ENCODE assay signal across 7 cellular contexts in genomic region chr6:150813993-150814359, GRCh38. TPM values are rescaled to one million over a fixed set of nuclear protein-coding genes. Genes with fewer than 3 reads are reported as not detected.
DNase-seq lines count a peak whose midpoint lies in the region; ATAC-seq and TF ChIP-seq lines count a peak whose summit lies in the region.

No MANE protein-coding gene starts in this region.

- no peak for TF ChIP-seq CTCF in progenitor cell of endocrine pancreas (IDR thresholded peaks at IDR 0.05; ENCODE audit: unreplicated experiment)

- H3K27ac Mint-ChIP-seq in activated naive CD8-positive, alpha-beta T cell treated with anti-CD3 and anti-CD28 coated beads for 36 hours: peak overlapping the region; percentile 71
- H3K27ac Mint-ChIP-seq in progenitor cell of endocrine pancreas: peak overlapping the region; percentile 53

- intact Hi-C loops in posterior vena cava (cut with DNase I): loop anchor here (5.0 to 10.0 kb wide), 2 partner anchors 387 to 729 kb away; no protein-coding TSS in a partner anchor

- H3K9me3 Mint-ChIP-seq in activated naive CD8-positive, alpha-beta T cell treated with anti-CD3 and anti-CD28 coated beads for 36 hours: no peaks in the 10 kb centered on the region
- H3K9me3 Mint-ChIP-seq in progenitor cell of endocrine pancreas (ENCODE audit: low read depth): no peaks in the 10 kb centered on the region

- peaks cover 17% of the 10 kb centered on the region for H3K4me1 Mint-ChIP-seq in activated naive CD8-positive, alpha-beta T cell treated with anti-CD3 and anti-CD28 coated beads for 36 hours
- H3K4me1 Mint-ChIP-seq in progenitor cell of endocrine pancreas (ENCODE audit: low read depth): peaks cover 4% of the 10 kb centered on the region

- H3K27me3 Mint-ChIP-seq in activated naive CD8-positive, alpha-beta T cell treated with anti-CD3 and anti-CD28 coated beads for 36 hours: peaks cover 14% of the 10 kb centered on the region
- H3K27me3 Mint-ChIP-seq in progenitor cell of endocrine pancreas: no peaks in the 10 kb centered on the region

- H3K36me3 Mint-ChIP-seq in activated naive CD8-positive, alpha-beta T cell treated with anti-CD3 and anti-CD28 coated beads for 36 hours: no peaks in the 10 kb centered on the region
- peaks cover 32% of the 10 kb centered on the region for H3K36me3 Mint-ChIP-seq in progenitor cell of endocrine pancreas (ENCODE audit: insufficient read depth)

- no peak overlapping the region for H3K4me3 Mint-ChIP-seq in activated naive CD8-positive, alpha-beta T cell treated with anti-CD3 and anti-CD28 coated beads for 36 hours
- H3K4me3 Mint-ChIP-seq in progenitor cell of endocrine pancreas (ENCODE audit: low read depth): no peak overlapping the region

- no peak for DNase-seq in activated naive CD8-positive, alpha-beta T cell treated with anti-CD3 and anti-CD28 coated beads for 36 hours
- DNase-seq in progenitor cell of endocrine pancreas (ENCODE audit: low spot score, unreplicated experiment) (no peak), posterior vena cava (ENCODE audit: low spot score) (no peak), NCI-H2171 (lab: John Stamatoyannopoulos, UW) (no peak)
- no peak for DNase-seq in activated CD4-positive, CD25-positive, alpha-beta regulatory T cell (lab: John Stamatoyannopoulos, UW)

- ATAC-seq in GM19025 (IDR thresholded peaks at IDR 0.05; ENCODE audit: low read depth, unreplicated experiment) (peak; percentile 48), HG02973 (IDR thresholded peaks at IDR 0.05; ENCODE audit: unreplicated experiment) (peak; percentile 58)

RNA-seq across cellular contexts. Expression of gene MTHFD1L, which starts 51.5 kb away (rescaled TPM):
- total RNA-seq in activated naive CD8-positive, alpha-beta T cell treated with anti-CD3 and anti-CD28 coated beads for 36 hours: 100 to 1,000 TPM; 138 to 155 TPM
- total RNA-seq in progenitor cell of endocrine pancreas (37.4 and 44.5 TPM in 2 replicates), posterior vena cava (10 to 100 TPM; 45.3 to 53.4 TPM)
